9 cellular contexts compared by ENCODE assay signal in the genomic region with DNA sequence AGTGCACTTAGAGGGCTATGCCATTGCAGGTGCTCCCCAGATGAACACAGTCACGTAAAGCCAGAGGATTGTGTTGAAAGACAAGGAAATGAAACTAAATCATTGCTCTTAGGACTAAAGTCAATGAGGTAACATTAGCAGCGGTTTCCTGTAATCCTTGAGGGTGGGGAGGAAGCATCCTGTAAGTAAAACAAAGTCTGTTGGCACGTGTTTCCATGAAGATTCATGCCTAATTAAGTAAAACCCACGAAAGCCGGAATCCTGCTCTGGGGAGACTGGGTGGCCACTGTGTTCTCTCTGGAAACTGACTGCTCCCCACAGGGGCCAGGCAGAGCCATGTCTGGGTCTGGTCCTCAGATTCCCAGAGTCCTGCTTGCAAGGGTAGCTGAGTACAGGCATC. TPM values are rescaled to one million over a fixed set of nuclear protein-coding genes. Genes with fewer than 3 reads are reported as not detected.
DNase-seq lines count a peak whose midpoint lies in the region; ATAC-seq, FAIRE-seq and TF ChIP-seq lines count a peak whose summit lies in the region.
"Had no signal": no experiment of that assay in that cellular context is flagged by ENCODE, and none has a peak within 500 bp of the region (broad histone marks: within the 10 kb centered on the region; RNA-seq: fewer than 3 reads in every experiment).

No MANE protein-coding gene starts in this region.

- H2AFZ ChIP-seq in astrocyte (ENCODE audit: low read depth, low read length), result no peak overlapping the region

- H3K27me3 ChIP-seq in astrocyte (ENCODE audit: insufficient read depth, low read length) (no peaks in the 10 kb centered on the region), subcutaneous abdominal adipose tissue (ENCODE audit: control insufficient read depth in 5 of 5, insufficient read depth in 4 of 5, low read length in 5 of 5) (peaks cover 0 to 2% (median 0%) of the 10 kb centered on the region in 5 donors)

- H3K27ac Mint-ChIP-seq in activated naive CD8-positive, alpha-beta T cell treated with anti-CD3 and anti-CD28 coated beads, Interleukin-2, amount 10 ng/mL, durations not matched to agents 7 days and 5 days, result peak overlapping the region; percentile 64
- H3K27ac Mint-ChIP-seq in activated naive CD8-positive, alpha-beta T cell treated with anti-CD3 and anti-CD28 coated beads, Interleukin-2, amount 50 U/mL, for 24 hours, result no peak overlapping the region
- no peak overlapping the region for H3K27ac Mint-ChIP-seq in astrocyte (ENCODE audit: unreplicated experiment)
- no peak overlapping the region for H3K27ac Mint-ChIP-seq in MCF 10A (ENCODE audit: low read depth, unreplicated experiment)

- intact Hi-C loops in MCF 10A (cut with micrococcal nuclease), result no loop called here

- H3K4me3 ChIP-seq in astrocyte (ENCODE audit: insufficient read depth, low read depth, low read length) (no peak overlapping the region), subcutaneous abdominal adipose tissue (ENCODE audit: low read depth in 1 of 5, low read length in 5 of 5) (peak overlapping the region in 1 of 5 donors; percentile 9)

- no peak overlapping the region for H3K4me3 Mint-ChIP-seq in activated naive CD8-positive, alpha-beta T cell treated with anti-CD3 and anti-CD28 coated beads, Interleukin-2, amount 10 ng/mL, durations not matched to agents 7 days and 5 days
- no peak overlapping the region for H3K4me3 Mint-ChIP-seq in activated naive CD8-positive, alpha-beta T cell treated with anti-CD3 and anti-CD28 coated beads, Interleukin-2, amount 50 U/mL, for 24 hours
- H3K4me3 Mint-ChIP-seq in astrocyte (ENCODE audit: unreplicated experiment), result no peak overlapping the region
- no peak overlapping the region for H3K4me3 Mint-ChIP-seq in MCF 10A (ENCODE audit: unreplicated experiment)

- H4K20me1 ChIP-seq in astrocyte (ENCODE audit: insufficient read depth, low read length), result no peaks in the 10 kb centered on the region

- H3K9ac ChIP-seq in astrocyte (ENCODE audit: low read length) (no peak overlapping the region), subcutaneous abdominal adipose tissue (ENCODE audit: low read length in 5 of 5) (no peak overlapping the region)

- H3K27me3 Mint-ChIP-seq in activated naive CD8-positive, alpha-beta T cell treated with anti-CD3 and anti-CD28 coated beads, Interleukin-2, amount 10 ng/mL, durations not matched to agents 7 days and 5 days, result peaks cover 20% of the 10 kb centered on the region
- peaks cover 1% of the 10 kb centered on the region for H3K27me3 Mint-ChIP-seq in activated naive CD8-positive, alpha-beta T cell treated with anti-CD3 and anti-CD28 coated beads, Interleukin-2, amount 50 U/mL, for 24 hours
- H3K27me3 Mint-ChIP-seq in astrocyte (ENCODE audit: low read depth, unreplicated experiment), result peaks cover 13% of the 10 kb centered on the region
- no peaks in the 10 kb centered on the region for H3K27me3 Mint-ChIP-seq in MCF 10A (ENCODE audit: insufficient read depth, unreplicated experiment)

- H3K36me3 ChIP-seq in astrocyte (ENCODE audit: insufficient read depth, low read length) (no peaks in the 10 kb centered on the region), subcutaneous abdominal adipose tissue (ENCODE audit: control insufficient read depth in 5 of 5, insufficient read depth in 5 of 5, low read length in 5 of 5) (no peaks in the 10 kb centered on the region)

- no peak for DNase-seq in activated naive CD8-positive, alpha-beta T cell treated with anti-CD3 and anti-CD28 coated beads, Interleukin-2, amount 10 ng/mL, durations not matched to agents 7 days and 5 days
- DNase-seq in activated naive CD8-positive, alpha-beta T cell treated with anti-CD3 and anti-CD28 coated beads, Interleukin-2, amount 50 U/mL, for 24 hours, result no peak
- DNase-seq in astrocyte (ENCODE audit: low read depth), result peak; percentile 13
- no peak for DNase-seq in MCF 10A (ENCODE audit: unreplicated experiment)
- DNase-seq in activated CD4-positive, CD25-positive, alpha-beta regulatory T cell (lab: John Stamatoyannopoulos, UW), result no peak
- no peak for DNase-seq in stimulated activated CD8-positive, alpha-beta memory T cell treated with anti-CD3 and anti-CD28 coated beads, Interleukin-4, amount 100 ng/mL, for 48 hours
- DNase-seq: CD4-positive, alpha-beta memory T cell had no signal

- H3K27ac ChIP-seq in astrocyte (ENCODE audit: low read depth, low read length), result no peak overlapping the region
- peak overlapping the region; percentile 33 for H3K27ac ChIP-seq in subcutaneous abdominal adipose tissue (ENCODE audit: low read depth, low read length)

- H3K79me2 ChIP-seq in astrocyte (ENCODE audit: insufficient read depth, low read length), result no peaks in the 10 kb centered on the region

- CTCF ChIA-PET in MCF 10A (lab: Yijun Ruan, JAX), result interaction anchor here (9.1 kb wide), 1 partner anchor 371 kb away, joined by 88 read pairs; no protein-coding TSS in a partner anchor

- peak; percentile 82 for ATAC-seq in activated naive CD8-positive, alpha-beta T cell treated with anti-CD3 and anti-CD28 coated beads, Interleukin-2, amount 10 ng/mL, durations not matched to agents 7 days and 5 days (ENCODE audit: low read depth)
- ATAC-seq in activated naive CD8-positive, alpha-beta T cell treated with anti-CD3 and anti-CD28 coated beads, Interleukin-2, amount 50 U/mL, for 24 hours, result no peak
- peak; percentile 75 for ATAC-seq in HG02973 (IDR thresholded peaks at IDR 0.05; ENCODE audit: unreplicated experiment)

- H3K4me1 ChIP-seq in astrocyte (ENCODE audit: insufficient read depth, low read length), result peaks cover 6% of the 10 kb centered on the region
- H3K4me1 ChIP-seq in subcutaneous abdominal adipose tissue (ENCODE audit: control insufficient read depth in 5 of 5, insufficient read depth in 5 of 5, low read length in 5 of 5), result peaks cover 0 to 16% (median 5%) of the 10 kb centered on the region in 5 donors

- no TSS peak for BruUV-seq in MCF 10A (replicated peaks; lab: Mats Ljungman, UMichigan)

- POLR2A ChIA-PET in activated naive CD8-positive, alpha-beta T cell treated with anti-CD3 and anti-CD28 coated beads, Interleukin-2, amount 10 ng/mL, durations not matched to agents 7 days and 5 days (lab: Charles Lee), result no interaction called here
- POLR2A ChIA-PET in MCF 10A (lab: Yijun Ruan, JAX), result no interaction called here

- H3K9me3 Mint-ChIP-seq in activated naive CD8-positive, alpha-beta T cell treated with anti-CD3 and anti-CD28 coated beads, Interleukin-2, amount 10 ng/mL, durations not matched to agents 7 days and 5 days, result no peaks in the 10 kb centered on the region
- no peaks in the 10 kb centered on the region for H3K9me3 Mint-ChIP-seq in activated naive CD8-positive, alpha-beta T cell treated with anti-CD3 and anti-CD28 coated beads, Interleukin-2, amount 50 U/mL, for 24 hours
- H3K9me3 Mint-ChIP-seq in astrocyte (ENCODE audit: unreplicated experiment), result peaks cover 6% of the 10 kb centered on the region
- H3K9me3 Mint-ChIP-seq in MCF 10A (ENCODE audit: unreplicated experiment), result no peaks in the 10 kb centered on the region
- H3K9me3 Mint-ChIP-seq: CD4-positive, alpha-beta memory T cell had no signal

- TF ChIP-seq CTCF in astrocyte (IDR thresholded peaks at IDR 0.05; ENCODE audit: insufficient read depth, low read depth, low read length) (no peak), MCF 10A (IDR thresholded peaks at IDR 0.05; ENCODE audit: unreplicated experiment) (no peak)

- H3K36me3 Mint-ChIP-seq in activated naive CD8-positive, alpha-beta T cell treated with anti-CD3 and anti-CD28 coated beads, Interleukin-2, amount 10 ng/mL, durations not matched to agents 7 days and 5 days, result no peaks in the 10 kb centered on the region
- no peaks in the 10 kb centered on the region for H3K36me3 Mint-ChIP-seq in activated naive CD8-positive, alpha-beta T cell treated with anti-CD3 and anti-CD28 coated beads, Interleukin-2, amount 50 U/mL, for 24 hours (ENCODE audit: low read depth)
- H3K36me3 Mint-ChIP-seq in astrocyte (ENCODE audit: low read depth, unreplicated experiment) (peaks cover 7% of the 10 kb centered on the region), MCF 10A (ENCODE audit: insufficient read depth, unreplicated experiment) (no peaks in the 10 kb centered on the region)
- H3K36me3 Mint-ChIP-seq: CD4-positive, alpha-beta memory T cell had no signal

- H3K9me3 ChIP-seq in astrocyte (ENCODE audit: insufficient read depth, low read depth, low read length) (no peaks in the 10 kb centered on the region), subcutaneous abdominal adipose tissue (ENCODE audit: control insufficient read depth in 5 of 5, low read length in 5 of 5) (no peaks in the 10 kb centered on the region)

- H3K4me1 Mint-ChIP-seq in activated naive CD8-positive, alpha-beta T cell treated with anti-CD3 and anti-CD28 coated beads, Interleukin-2, amount 10 ng/mL, durations not matched to agents 7 days and 5 days, result peaks cover 9% of the 10 kb centered on the region
- peaks cover 7% of the 10 kb centered on the region for H3K4me1 Mint-ChIP-seq in activated naive CD8-positive, alpha-beta T cell treated with anti-CD3 and anti-CD28 coated beads, Interleukin-2, amount 50 U/mL, for 24 hours
- H3K4me1 Mint-ChIP-seq in astrocyte (ENCODE audit: low read depth, unreplicated experiment) (peaks cover 9% of the 10 kb centered on the region), MCF 10A (ENCODE audit: insufficient read depth, unreplicated experiment) (no peaks in the 10 kb centered on the region)

- no peak overlapping the region for H3K4me2 ChIP-seq in astrocyte (ENCODE audit: low read length)

- no peak for FAIRE-seq in astrocyte (lab: Jason Lieb, UNC)

RNA-seq across cellular contexts. Expression of gene STEAP1B, which starts 18.3 kb away (rescaled TPM):
- total RNA-seq in activated naive CD8-positive, alpha-beta T cell treated with anti-CD3 and anti-CD28 coated beads, Interleukin-2, amount 10 ng/mL, durations not matched to agents 7 days and 5 days, result under 1 TPM in 1 of 2 experiments, not detected in 1; 0.19 TPM
- total RNA-seq in astrocyte (1.1 and 1.3 TPM in 2 replicates), MCF 10A (2022) (not detected in 2 replicates)
- total RNA-seq: CD4-positive, alpha-beta memory T cell had no signal
